ENCODE assay signal across 18 cellular contexts in the genomic region with DNA sequence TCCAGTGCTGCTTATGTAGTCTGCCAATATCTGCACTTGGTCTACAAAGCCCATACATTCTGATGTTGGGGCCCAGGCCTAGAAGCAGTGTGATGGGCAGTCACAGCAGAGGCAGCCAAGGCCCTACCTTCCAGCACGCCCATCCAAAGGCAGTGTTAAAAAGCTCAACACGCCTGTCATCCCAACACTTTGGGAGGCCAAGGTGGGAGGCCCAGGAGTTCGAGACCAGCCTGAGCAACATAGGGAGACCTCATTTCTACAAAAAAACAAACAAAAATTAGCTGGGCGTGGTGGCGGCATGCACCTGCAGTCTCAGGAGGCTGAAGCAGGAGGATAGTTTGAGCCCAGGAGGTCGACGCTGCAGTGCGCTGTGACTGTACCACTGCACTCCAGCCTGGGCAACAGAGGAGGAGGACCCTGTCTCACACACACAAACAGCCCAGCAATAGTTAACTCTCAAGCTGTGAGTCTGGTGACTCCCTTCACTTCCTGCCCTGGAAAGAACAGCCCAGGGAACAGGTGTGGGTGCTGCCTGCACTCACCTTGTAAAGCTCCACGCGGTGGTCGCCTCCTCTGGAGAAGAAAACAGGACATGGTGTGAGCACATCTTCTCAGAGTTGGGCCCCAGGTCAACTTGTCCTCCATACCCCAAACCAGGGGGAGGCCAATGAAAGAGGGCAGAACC.
DNase-seq lines count a peak whose midpoint lies in the region; ATAC-seq and TF ChIP-seq lines count a peak whose summit lies in the region.
"Had no signal": no experiment of that assay in that cellular context is flagged by ENCODE, and none has a peak within 500 bp of the region (broad histone marks: within the 10 kb centered on the region; RNA-seq: fewer than 3 reads in every experiment).

No MANE protein-coding gene starts in this region.

- H3K36me3 ChIP-seq in mesenchymal stem cell (ENCODE audit: control insufficient read depth in 1 of 2, insufficient read depth in 2 of 2, low read depth in 1 of 2, low read length in 2 of 2) (peaks cover 11 to 46% of the 10 kb centered on the region in 2 experiments), tibial artery (peaks cover under 1 to 37% (median 16%) of the 10 kb centered on the region in 3 donors), Caco-2 (ENCODE audit: control insufficient read depth, insufficient read depth, low read length) (no peaks in the 10 kb centered on the region; the same call in 1 of the 2 replicates)

- no TSS peak for BruUV-seq in Caco-2 (replicated peaks; lab: Mats Ljungman, UMichigan)

- H2BK15ac ChIP-seq in mesenchymal stem cell (ENCODE audit: low read depth, poor library complexity, severe bottlenecking): no peak overlapping the region

- H3K23ac ChIP-seq in mesenchymal stem cell (ENCODE audit: low read length in 2 of 2): no peak overlapping the region

- H3K9me3 Mint-ChIP-seq in WTC11 (peaks cover 3% of the 10 kb centered on the region; the same call in 1 of the 2 replicates), Caco-2 (ENCODE audit: unreplicated experiment) (no peaks in the 10 kb centered on the region)
- H3K9me3 Mint-ChIP-seq: IgD-negative memory B cell had no signal

- H3K4me1 ChIP-seq in mesenchymal stem cell (ENCODE audit: control insufficient read depth, insufficient read depth, low read depth, low read length) (peaks cover 25% of the 10 kb centered on the region), tibial artery (peaks cover 0 to 5% (median 0%) of the 10 kb centered on the region in 4 donors), Caco-2 (peaks cover 4% of the 10 kb centered on the region)

- H2BK5ac ChIP-seq in mesenchymal stem cell (ENCODE audit: low read depth, low read length, poor library complexity, severe bottlenecking): no peak overlapping the region

- no peaks in the 10 kb centered on the region for H3K27me3 ChIP-seq in mesenchymal stem cell (ENCODE audit: control insufficient read depth in 1 of 2, insufficient read depth in 1 of 2, low read length in 2 of 2)
- H3K27me3 ChIP-seq in tibial artery: no peaks in the 10 kb centered on the region
- H3K27me3 ChIP-seq in Caco-2 (replicated peaks; ENCODE audit: control insufficient read depth, insufficient read depth, low read length): no peaks in the 10 kb centered on the region
- H3K27me3 ChIP-seq: ascending aorta, gastroesophageal sphincter, neutrophil had no signal

- peak overlapping the region; percentile 12 for H2AK5ac ChIP-seq in mesenchymal stem cell (ENCODE audit: low read length, severe bottlenecking)

- no peak overlapping the region for H2BK120ac ChIP-seq in mesenchymal stem cell (ENCODE audit: low read depth, low read length)

- no peak overlapping the region for H3K14ac ChIP-seq in mesenchymal stem cell (ENCODE audit: low read length in 2 of 2)

- no peak overlapping the region for H3K4me3 Mint-ChIP-seq in WTC11
- no peak overlapping the region for H3K4me3 Mint-ChIP-seq in Caco-2 (ENCODE audit: unreplicated experiment)

- no peak overlapping the region for H3K4me3 ChIP-seq in mesenchymal stem cell (ENCODE audit: insufficient read depth in 1 of 2, low read depth in 1 of 2, low read length in 2 of 2)
- no peak overlapping the region for H3K4me3 ChIP-seq in tibial artery
- H3K4me3 ChIP-seq in Caco-2 (ENCODE audit: low read depth, low read length): no peak overlapping the region
- H3K4me3 ChIP-seq: ascending aorta, gastroesophageal sphincter had no signal

- H3K27me3 Mint-ChIP-seq in WTC11 (ENCODE audit: low read depth) (no peaks in the 10 kb centered on the region), Caco-2 (ENCODE audit: insufficient read depth, unreplicated experiment) (no peaks in the 10 kb centered on the region)
- H3K27me3 Mint-ChIP-seq: IgD-negative memory B cell had no signal

- H3K4ac ChIP-seq in mesenchymal stem cell (ENCODE audit: low read depth in 1 of 2, low read length in 2 of 2): no peak overlapping the region

- peaks cover 46% of the 10 kb centered on the region for H3K79me1 ChIP-seq in mesenchymal stem cell (replicated peaks; ENCODE audit: low read length, poor library complexity, severe bottlenecking)

- peak; percentile 4 for DNase-seq in activated CD8-positive, alpha-beta memory T cell treated with anti-CD3 and anti-CD28 coated beads, Interleukin-2, amount 50 U/mL, for 4 hours
- no peak for DNase-seq in activated CD8-positive, alpha-beta memory T cell treated with anti-CD3 and anti-CD28 coated beads for 24 hours
- DNase-seq in WTC11 (ENCODE audit: low spot score): peak; percentile 3
- DNase-seq in mesenchymal stem cell: no peak
- peak; percentile 20 to 32 for DNase-seq in tibial artery
- no peak for DNase-seq in amygdala (lab: John Stamatoyannopoulos, UW)
- no peak for DNase-seq in Caco-2
- DNase-seq: activated CD4-positive, alpha-beta T cell treated with anti-CD3 and anti-CD28 coated beads for 1 hour; DMS53; effector CD8-positive, alpha-beta T cell; SK-N-SH; T1000; trophoblast cell had no signal

- H2BK12ac ChIP-seq in mesenchymal stem cell (ENCODE audit: low read length in 2 of 2): no peak overlapping the region

- peak overlapping the region; percentile 1 for H4K91ac ChIP-seq in mesenchymal stem cell (ENCODE audit: low read length)

- H3K27ac ChIP-seq in mesenchymal stem cell (ENCODE audit: low read length, poor library complexity, severe bottlenecking) (no peak overlapping the region), tibial artery (no peak overlapping the region)
- H3K27ac ChIP-seq: ascending aorta, gastroesophageal sphincter, neutrophil had no signal

- H4K8ac ChIP-seq in mesenchymal stem cell (ENCODE audit: low read length): no peak overlapping the region

- H3K4me1 Mint-ChIP-seq in WTC11 (peaks cover 5% of the 10 kb centered on the region), Caco-2 (ENCODE audit: low read depth, unreplicated experiment) (peaks cover 7% of the 10 kb centered on the region)

- intact Hi-C loops in tibial artery (cut with DNase I; ENCODE audit: low total_unique reads): no loop called here
- intact Hi-C loops in Caco-2 (cut with micrococcal nuclease; ENCODE audit: unreplicated experiment): no loop called here

- H3K9me3 ChIP-seq in mesenchymal stem cell (ENCODE audit: control insufficient read depth, low read length) (no peaks in the 10 kb centered on the region), tibial artery (no peaks in the 10 kb centered on the region), Caco-2 (no peaks in the 10 kb centered on the region)
- H3K9me3 ChIP-seq: ascending aorta, gastroesophageal sphincter, neutrophil, SK-N-SH had no signal

- no peak overlapping the region for H3K4me2 ChIP-seq in mesenchymal stem cell (ENCODE audit: low read length, poor library complexity, severe bottlenecking)
- H3K4me2 ChIP-seq: SK-N-SH had no signal

- POLR2A ChIA-PET in WTC11 (lab: Charles Lee) (no interaction called here), Caco-2 (lab: Charles Lee) (no interaction called here)

- H3K18ac ChIP-seq in mesenchymal stem cell (ENCODE audit: low read depth in 1 of 2, low read length in 2 of 2): no peak overlapping the region

- ATAC-seq in WTC11 (no peak), GM18873 (IDR thresholded peaks at IDR 0.05; ENCODE audit: low FRiP score, unreplicated experiment) (no peak)
- ATAC-seq: gastroesophageal sphincter had no signal

- no peak overlapping the region for H3K9ac ChIP-seq in mesenchymal stem cell (ENCODE audit: low read length)
- H3K9ac ChIP-seq: SK-N-SH had no signal

- peaks cover 40% of the 10 kb centered on the region for H3K36me3 Mint-ChIP-seq in WTC11
- peaks cover 43% of the 10 kb centered on the region for H3K36me3 Mint-ChIP-seq in Caco-2 (ENCODE audit: insufficient read depth, unreplicated experiment)

- no peak for TF ChIP-seq CTCF in WTC11 (IDR thresholded peaks at IDR 0.05)
- TF ChIP-seq CTCF in tibial artery (IDR thresholded peaks at IDR 0.05): no peak
- TF ChIP-seq CTCF in Caco-2 (IDR thresholded peaks at IDR 0.05; ENCODE audit: insufficient read depth in 1 of 2, low read depth in 1 of 2, low read length in 1 of 2, severe bottlenecking in 1 of 2, unreplicated experiment in 1 of 2): no peak

- 99% methylated on average over 11 of the region's 11 CpGs for WGBS in mesenchymal stem cell

- no peak overlapping the region for H2AFZ ChIP-seq in mesenchymal stem cell (ENCODE audit: low read depth, low read length)

- H3K27ac Mint-ChIP-seq in WTC11: no peak overlapping the region; the same call in 1 of the 2 replicates
- H3K27ac Mint-ChIP-seq in Caco-2 (ENCODE audit: unreplicated experiment): no peak overlapping the region

- CTCF ChIA-PET in WTC11 (lab: Charles Lee) (interaction anchor here (1.7 kb wide), 1 partner anchor 20 kb away, joined by 5 read pairs; no protein-coding TSS in a partner anchor), Caco-2 (lab: Charles Lee) (no interaction called here)

TF ChIP-seq in WTC11, 78 proteins besides CTCF, POLR2A, EP300 and RAD21 (continues in another document):
- TF ChIP-seq, protein P1, sequence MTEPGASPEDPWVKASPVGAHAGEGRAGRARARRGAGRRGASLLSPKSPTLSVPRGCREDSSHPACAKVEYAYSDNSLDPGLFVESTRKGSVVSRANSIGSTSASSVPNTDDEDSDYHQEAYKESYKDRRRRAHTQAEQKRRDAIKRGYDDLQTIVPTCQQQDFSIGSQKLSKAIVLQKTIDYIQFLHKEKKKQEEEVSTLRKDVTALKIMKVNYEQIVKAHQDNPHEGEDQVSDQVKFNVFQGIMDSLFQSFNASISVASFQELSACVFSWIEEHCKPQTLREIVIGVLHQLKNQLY (CRISPR knock-in tag; IDR thresholded peaks at IDR 0.05): no peak
- TF ChIP-seq CREB1 (CRISPR knock-in tag; IDR thresholded peaks at IDR 0.05) (no peak), ZNF263 (CRISPR knock-in tag; IDR thresholded peaks at IDR 0.05; ENCODE audit: low read depth) (no peak), ZNF232 (CRISPR knock-in tag; IDR thresholded peaks at IDR 0.05) (no peak)
- TF ChIP-seq, protein P2, sequence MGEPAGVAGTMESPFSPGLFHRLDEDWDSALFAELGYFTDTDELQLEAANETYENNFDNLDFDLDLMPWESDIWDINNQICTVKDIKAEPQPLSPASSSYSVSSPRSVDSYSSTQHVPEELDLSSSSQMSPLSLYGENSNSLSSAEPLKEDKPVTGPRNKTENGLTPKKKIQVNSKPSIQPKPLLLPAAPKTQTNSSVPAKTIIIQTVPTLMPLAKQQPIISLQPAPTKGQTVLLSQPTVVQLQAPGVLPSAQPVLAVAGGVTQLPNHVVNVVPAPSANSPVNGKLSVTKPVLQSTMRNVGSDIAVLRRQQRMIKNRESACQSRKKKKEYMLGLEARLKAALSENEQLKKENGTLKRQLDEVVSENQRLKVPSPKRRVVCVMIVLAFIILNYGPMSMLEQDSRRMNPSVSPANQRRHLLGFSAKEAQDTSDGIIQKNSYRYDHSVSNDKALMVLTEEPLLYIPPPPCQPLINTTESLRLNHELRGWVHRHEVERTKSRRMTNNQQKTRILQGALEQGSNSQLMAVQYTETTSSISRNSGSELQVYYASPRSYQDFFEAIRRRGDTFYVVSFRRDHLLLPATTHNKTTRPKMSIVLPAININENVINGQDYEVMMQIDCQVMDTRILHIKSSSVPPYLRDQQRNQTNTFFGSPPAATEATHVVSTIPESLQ (CRISPR knock-in tag; IDR thresholded peaks at IDR 0.05): no peak
- TF ChIP-seq, protein P3, sequence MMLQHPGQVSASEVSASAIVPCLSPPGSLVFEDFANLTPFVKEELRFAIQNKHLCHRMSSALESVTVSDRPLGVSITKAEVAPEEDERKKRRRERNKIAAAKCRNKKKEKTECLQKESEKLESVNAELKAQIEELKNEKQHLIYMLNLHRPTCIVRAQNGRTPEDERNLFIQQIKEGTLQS (CRISPR knock-in tag; conservative IDR thresholded peaks at IDR 0.05): no peak

Comparison
In these comparisons a context has a peak if more than half of its experiments do, and no peak if none do; other contexts are left out.
1. DNase-seq: peak in activated CD8-positive, alpha-beta memory T cell treated with anti-CD3 and anti-CD28 coated beads, Interleukin-2, amount 50 U/mL, for 4 hours (single experiment), WTC11 (single experiment) and tibial artery (2 of 2); none in activated CD8-positive, alpha-beta memory T cell treated with anti-CD3 and anti-CD28 coated beads for 24 hours (single experiment), mesenchymal stem cell (single experiment), amygdala (0 of 56) and Caco-2 (0 of 2).